Comparison of ENCODE assay signal across 10 cellular contexts in genomic region chr11:118198370-118198769, GRCh38. TPM values are rescaled to one million over a fixed set of nuclear protein-coding genes. Genes with fewer than 3 reads are reported as not detected.
DNase-seq lines count a peak whose midpoint lies in the region; ATAC-seq, FAIRE-seq and TF ChIP-seq lines count a peak whose summit lies in the region.
"Had no signal": no experiment of that assay in that cellular context is flagged by ENCODE, and none has a peak within 500 bp of the region (broad histone marks: within the 10 kb centered on the region; RNA-seq: fewer than 3 reads in every experiment).

No MANE protein-coding gene starts in this region.

- intact Hi-C loops in breast epithelium (cut with DNase I; ENCODE audit: low total_unique reads): loop anchor here (5.0 kb wide), 1 partner anchor 61 kb away; no protein-coding TSS in a partner anchor
- intact Hi-C loops in kidney (cut with DNase I): no loop called here

- H3K9ac ChIP-seq in kidney (ENCODE audit: low read length in 2 of 2): no peak overlapping the region
- H3K9ac ChIP-seq: BLaER1 had no signal

- no peak for ATAC-seq in GM18505 (IDR thresholded peaks at IDR 0.05; ENCODE audit: unreplicated experiment)

- no peak overlapping the region for H3K27ac ChIP-seq in breast epithelium
- no peak overlapping the region for H3K27ac ChIP-seq in kidney (ENCODE audit: low read depth in 2 of 2, low read length in 2 of 2)
- H3K27ac ChIP-seq: BLaER1 had no signal

- TF ChIP-seq CTCF in breast epithelium (IDR thresholded peaks at IDR 0.05) (peak; percentile 66 to 84 (median 78)), kidney (IDR thresholded peaks at IDR 0.05; ENCODE audit: borderline replicate concordance, extremely low read depth, insufficient read depth) (peak; percentile 92)

- H3K9me3 ChIP-seq in breast epithelium (no peaks in the 10 kb centered on the region), kidney (ENCODE audit: control insufficient read depth in 1 of 2, low read length in 2 of 2) (no peaks in the 10 kb centered on the region)
- H3K9me3 ChIP-seq: BLaER1 had no signal

- no peaks in the 10 kb centered on the region for H3K4me1 ChIP-seq in breast epithelium
- peaks cover 0 to 21% of the 10 kb centered on the region in 2 donors for H3K4me1 ChIP-seq in kidney (ENCODE audit: control insufficient read depth in 1 of 2, insufficient read depth in 1 of 2, low read depth in 1 of 2, low read length in 2 of 2)
- H3K4me1 ChIP-seq: BLaER1 had no signal

- FAIRE-seq in kidney (lab: Jason Lieb, UNC): no peak

- TF ChIP-seq POLR2A in breast epithelium (IDR thresholded peaks at IDR 0.05): no peak
- TF ChIP-seq POLR2A in GM18505 (IDR thresholded peaks at IDR 0.05; ENCODE audit: borderline replicate concordance, extremely low read depth, insufficient read depth, insufficient read length): no peak

- H3K4me3 ChIP-seq in breast epithelium: peak overlapping the region in 2 of 3 donors; percentile 22 to 43
- peak overlapping the region in 1 of 2 donors; percentile 29 for H3K4me3 ChIP-seq in kidney (ENCODE audit: low read length in 2 of 2)
- H3K4me3 ChIP-seq: BLaER1, skin epidermis had no signal

- DNase-seq in DMS153 treated with DMSO at 0.1 percent for 48 hours (lab: John Stamatoyannopoulos, UW; ENCODE audit: unreplicated experiment): peak; percentile 50
- no peak for DNase-seq in DMS153 (lab: John Stamatoyannopoulos, UW)
- peak; percentile 7 for DNase-seq in NCI-H2081 treated with DMSO at 0.1 percent for 48 hours (lab: John Stamatoyannopoulos, UW)
- DNase-seq in activated CD4-positive, CD25-positive, alpha-beta regulatory T cell (lab: John Stamatoyannopoulos, UW): peak; percentile 72 to 80 (median 80)
- DNase-seq in breast epithelium (ENCODE audit: low spot score in 2 of 2): peak; percentile 61 to 69
- DNase-seq in kidney: peak; percentile 87
- peak; percentile 79 to 87 for DNase-seq in stimulated activated CD4-positive, alpha-beta T cell treated with anti-CD3 and anti-CD28 coated beads, Interleukin-1b, Interleukin-23, amount 100 ng/mL, for 4 hours (ENCODE audit: low read depth in 2 of 2)

- H3K36me3 ChIP-seq in breast epithelium: no peaks in the 10 kb centered on the region
- H3K36me3 ChIP-seq in kidney (ENCODE audit: control insufficient read depth in 1 of 2, insufficient read depth in 2 of 2, low read length in 2 of 2): no peaks in the 10 kb centered on the region
- H3K36me3 ChIP-seq: BLaER1 had no signal

- H3K27me3 ChIP-seq in breast epithelium: no peaks in the 10 kb centered on the region
- H3K27me3 ChIP-seq: BLaER1 had no signal

RNA-seq across cellular contexts. Expression of gene SCN2B, which starts 21.9 kb away (rescaled TPM):
- under 1 TPM; under 0.01 to 0.88 (median 0.16) TPM for total RNA-seq in breast epithelium
- 0.25 TPM for total RNA-seq in kidney
- polyA plus RNA-seq in kidney (ENCODE audit: insufficient read depth, low read depth, low replicate concordance): 0.54 TPM

RNA-seq across cellular contexts. Expression of gene JAML, which starts 26.4 kb away (rescaled TPM):
- 10 to 100 TPM in 2 of 3 donors, 1 to 10 TPM in 1; 2.3 to 16.0 (median 15.7) TPM for total RNA-seq in breast epithelium
- total RNA-seq in kidney: 17.1 TPM
- polyA plus RNA-seq in kidney (ENCODE audit: insufficient read depth, low read depth, low replicate concordance): 2.5 TPM

RNA-seq across cellular contexts. Expression of gene SCN4B, which starts 45.7 kb away (rescaled TPM):
- 1 to 10 TPM; 3.3 to 7.9 (median 3.7) TPM for total RNA-seq in breast epithelium
- 3.5 TPM for total RNA-seq in kidney
- polyA plus RNA-seq in kidney (ENCODE audit: insufficient read depth, low read depth, low replicate concordance): 1.4 TPM

RNA-seq across cellular contexts. Expression of gene MPZL3, which starts 53.8 kb away (rescaled TPM):
- 10 to 100 TPM in 2 of 3 donors, under 1 TPM in 1; 0.64 to 23.0 (median 13.1) TPM for total RNA-seq in breast epithelium
- total RNA-seq in kidney: 10.0 TPM
- 1.7 TPM for polyA plus RNA-seq in kidney (ENCODE audit: insufficient read depth, low read depth, low replicate concordance)
